In the genomic region with DNA sequence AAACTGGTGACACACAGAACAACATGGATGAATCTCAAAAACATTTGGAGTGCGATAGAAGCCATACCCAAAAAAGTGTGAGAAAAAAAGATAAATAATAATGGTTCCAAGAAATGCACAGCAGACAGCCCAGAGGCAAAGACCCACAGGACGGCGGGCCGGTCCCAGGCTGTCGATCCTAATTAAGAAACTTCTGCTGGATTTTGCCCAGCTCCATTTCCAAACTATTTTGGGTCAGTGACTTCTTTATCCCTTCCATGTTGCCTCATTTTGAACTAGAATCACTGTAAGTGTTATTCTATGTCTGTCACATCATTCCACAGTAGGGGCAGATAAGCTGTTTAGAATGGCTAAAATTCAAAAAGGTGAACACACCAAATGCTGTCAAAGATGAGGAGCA, we compare ENCODE assay signal across 16 cellular contexts. TPM values are rescaled to one million over a fixed set of nuclear protein-coding genes. Genes with fewer than 3 reads are reported as not detected.
A peak's percentile ranks its signal among the peaks of the same experiment; 100 is the strongest.
DNase-seq lines count a peak whose midpoint lies in the region; ATAC-seq and TF ChIP-seq lines count a peak whose summit lies in the region.
"Had no signal": no experiment of that assay in that cellular context is flagged by ENCODE, and none has a peak within 500 bp of the region (broad histone marks: within the 10 kb centered on the region; RNA-seq: fewer than 3 reads in every experiment).

No MANE protein-coding gene starts in this region.

- TF ChIP-seq POLR2A in upper lobe of left lung (IDR thresholded peaks at IDR 0.05), result no peak

- H3K4me1 ChIP-seq in lung (ENCODE audit: control insufficient read depth in 2 of 2, insufficient read depth in 2 of 2, low read length in 2 of 2) (no peaks in the 10 kb centered on the region), upper lobe of left lung (no peaks in the 10 kb centered on the region)
- H3K4me1 ChIP-seq: psoas muscle, uterus had no signal

- no peak for TF ChIP-seq EP300 in upper lobe of left lung (IDR thresholded peaks at IDR 0.05)

- H3K4me3 ChIP-seq in lung (no peak overlapping the region), upper lobe of left lung (no peak overlapping the region)
- H3K4me3 ChIP-seq: psoas muscle, uterus had no signal

- H3K27me3 ChIP-seq in lung (ENCODE audit: control insufficient read depth, insufficient read depth), result no peaks in the 10 kb centered on the region
- no peaks in the 10 kb centered on the region for H3K27me3 ChIP-seq in upper lobe of left lung
- H3K27me3 ChIP-seq: uterus had no signal

- TF ChIP-seq CTCF in lung (IDR thresholded peaks at IDR 0.05; ENCODE audit: control extremely low read depth, extremely low read depth) (no peak), upper lobe of left lung (IDR thresholded peaks at IDR 0.05) (no peak)

- H3K9me3 ChIP-seq in lung (ENCODE audit: control insufficient read depth in 2 of 2, insufficient read depth in 1 of 2, low read length in 1 of 2) (no peaks in the 10 kb centered on the region), upper lobe of left lung (no peaks in the 10 kb centered on the region)
- H3K9me3 ChIP-seq: psoas muscle, uterus had no signal

- WGBS in lung, 2 donors, result 85 to 91% methylated on average over 5 of the region's 5 CpGs
- WGBS in upper lobe of left lung, 2 donors, result 79 to 81% methylated on average over 5 of the region's 5 CpGs

- DNase-seq in activated CD8-positive, alpha-beta memory T cell treated with anti-CD3 and anti-CD28 coated beads, Interleukin-2, amount 50 U/mL, for 48 hours, result peak; percentile 48
- no peak for DNase-seq in activated CD8-positive, alpha-beta memory T cell treated with anti-CD3 and anti-CD28 coated beads for 24 hours
- DNase-seq in dedifferentiated amniotic fluid mesenchymal stem cell (ENCODE audit: extremely low spot score) (peak; percentile 19), lung (ENCODE audit: low spot score) (peak; percentile 29), upper lobe of left lung (peak; percentile 21 to 66), SHP77 treated with DMSO at 0.1 percent for 48 hours (lab: John Stamatoyannopoulos, UW) (no peak)
- DNase-seq: activated naive CD8-positive, alpha-beta T cell treated with anti-CD3 and anti-CD28 coated beads, Interleukin-2, amount 10 ng/mL, durations not matched to agents 7 days and 5 days; HCEC 1CT; midbrain; NCI-H1417; NCI-H526; psoas muscle; uterus had no signal

- ATAC-seq in lung (ENCODE audit: insufficient read depth, low FRiP score) (no peak), upper lobe of left lung (ENCODE audit: low FRiP score in 2 of 2) (no peak), HG03354 (IDR thresholded peaks at IDR 0.05; ENCODE audit: poor library complexity, severe bottlenecking, unreplicated experiment) (no peak), HG03175 (IDR thresholded peaks at IDR 0.05; ENCODE audit: unreplicated experiment) (no peak)
- ATAC-seq: natural killer cell treated with Interleukin-12 subunit alpha and Interleukin-12 subunit beta and Interleukin-15 and Interleukin-18, amount 100 ng/mL, for 72 hours; psoas muscle had no signal

- H3K27ac ChIP-seq in lung (ENCODE audit: low read depth in 1 of 2, low read length in 1 of 2), result no peak overlapping the region
- no peak overlapping the region for H3K27ac ChIP-seq in upper lobe of left lung
- H3K27ac ChIP-seq: psoas muscle, uterus had no signal

- peaks cover 10 to 12% of the 10 kb centered on the region in 2 donors for H3K36me3 ChIP-seq in lung (ENCODE audit: control insufficient read depth in 2 of 2, insufficient read depth in 2 of 2, low read length in 2 of 2)
- peaks cover 4 to 42% (median 18%) of the 10 kb centered on the region in 4 donors for H3K36me3 ChIP-seq in upper lobe of left lung
- H3K36me3 ChIP-seq: uterus had no signal

RNA-seq across cellular contexts. Expression of a gene that starts 7.8 kb away (rescaled TPM):
- 10 to 100 TPM; 54.1 to 83.8 TPM for total RNA-seq in lung
- polyA plus RNA-seq in lung, result 1 to 10 TPM; 4.3 to 5.7 TPM
- total RNA-seq in upper lobe of left lung, result 10 to 100 TPM; 31.6 to 81.7 (median 34.3) TPM

Comparison
In these comparisons a context has a peak if more than half of its experiments do, and no peak if none do; other contexts are left out.
1. DNase-seq: peak in activated CD8-positive, alpha-beta memory T cell treated with anti-CD3 and anti-CD28 coated beads, Interleukin-2, amount 50 U/mL, for 48 hours (single experiment), dedifferentiated amniotic fluid mesenchymal stem cell (single experiment), lung (single experiment) and upper lobe of left lung (2 of 2); none in activated CD8-positive, alpha-beta memory T cell treated with anti-CD3 and anti-CD28 coated beads for 24 hours (single experiment) and SHP77 treated with DMSO at 0.1 percent for 48 hours (single experiment).